ENCODE assay signal across 1 cellular context in the genomic region with DNA sequence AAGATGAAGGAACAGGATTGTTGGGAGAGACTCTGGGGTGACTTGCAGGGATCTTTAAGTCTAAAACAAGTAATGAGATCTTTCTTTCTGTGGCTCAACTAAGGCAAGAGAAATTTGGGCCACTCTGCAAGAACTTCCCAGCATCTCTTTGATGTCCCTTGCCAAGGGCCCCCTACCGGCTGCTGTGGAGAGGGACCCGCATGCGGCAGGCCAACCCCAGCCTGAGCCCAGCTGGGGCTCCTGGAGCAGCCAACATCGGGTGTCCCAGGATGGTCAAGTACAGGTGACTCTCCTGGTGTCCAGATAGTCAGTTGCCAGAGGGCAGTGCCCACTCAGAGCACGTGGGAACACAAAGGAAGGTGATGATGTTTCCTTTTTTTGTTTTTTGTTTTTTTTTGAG.
TF ChIP-seq lines count a peak whose summit lies in the region.

No MANE protein-coding gene starts in this region.

TF ChIP-seq in endothelial cell of umbilical vein, 7 proteins besides CTCF, POLR2A, EP300 and RAD21 (continued from another document):
- TF ChIP-seq GATA2 (IDR thresholded peaks at IDR 0.05; ENCODE audit: insufficient read depth, insufficient read length, low read depth, low read length): no peak
- no peak for TF ChIP-seq MYC (IDR thresholded peaks at IDR 0.05; ENCODE audit: low read depth, low read length)
- TF ChIP-seq MAX (IDR thresholded peaks at IDR 0.05; ENCODE audit: insufficient read depth, insufficient read length): no peak
- TF ChIP-seq JUN (IDR thresholded peaks at IDR 0.05; ENCODE audit: borderline replicate concordance, insufficient read depth, insufficient read length, low read depth): no peak
- no peak for TF ChIP-seq EZH2 (IDR thresholded peaks at IDR 0.05; ENCODE audit: borderline replicate concordance, low read depth, low read length, severe bottlenecking)
